Comparison of ENCODE assay signal across 8 cellular contexts in genomic region chrX:10106801-10107200, GRCh38. TPM values are rescaled to one million over a fixed set of nuclear protein-coding genes. Genes with fewer than 3 reads are reported as not detected.
DNase-seq lines count a peak whose midpoint lies in the region; ATAC-seq, FAIRE-seq and TF ChIP-seq lines count a peak whose summit lies in the region.

No MANE protein-coding gene starts in this region.

- TF ChIP-seq CTCF in GM10266 (IDR thresholded peaks at IDR 0.05; ENCODE audit: control insufficient read depth, insufficient read depth, low read depth, missing control alignments) (no peak), kidney (IDR thresholded peaks at IDR 0.05; ENCODE audit: borderline replicate concordance, extremely low read depth, insufficient read depth) (no peak), brain microvascular endothelial cell (IDR thresholded peaks at IDR 0.05; ENCODE audit: low read depth, low read length, missing control alignments) (no peak)

- no peak overlapping the region for H3K9ac ChIP-seq in kidney (ENCODE audit: low read length in 2 of 2)

- no peak overlapping the region for H3K4me3 ChIP-seq in kidney (ENCODE audit: low read length in 2 of 2)
- no peak overlapping the region for H3K4me3 ChIP-seq in brain microvascular endothelial cell (ENCODE audit: low read depth, low read length)

- H3K36me3 ChIP-seq in kidney (ENCODE audit: control insufficient read depth in 1 of 2, insufficient read depth in 2 of 2, low read length in 2 of 2): no peaks in the 10 kb centered on the region
- H3K36me3 ChIP-seq in brain microvascular endothelial cell (replicated peaks): peaks cover 2% of the 10 kb centered on the region

- H3K4me1 ChIP-seq in kidney (ENCODE audit: control insufficient read depth in 1 of 2, insufficient read depth in 1 of 2, low read depth in 1 of 2, low read length in 2 of 2): peaks cover 0 to 3% of the 10 kb centered on the region in 2 donors

- no peaks in the 10 kb centered on the region for H3K9me3 ChIP-seq in kidney (ENCODE audit: control insufficient read depth in 1 of 2, low read length in 2 of 2)

- H3K27ac ChIP-seq in kidney (ENCODE audit: low read depth in 2 of 2, low read length in 2 of 2) (no peak overlapping the region), brain microvascular endothelial cell (no peak overlapping the region)

- DNase-seq in GM10266 (ENCODE audit: extremely low spot score): peak; percentile 45
- peak in 3 of 5 donors; percentile 40 to 74 (median 47) for DNase-seq in T-helper 1 cell
- peak; percentile 22 for DNase-seq in iris pigment epithelial cell (ENCODE audit: low read depth)
- DNase-seq in kidney: no peak
- DNase-seq in Kasumi-1 (lab: John Stamatoyannopoulos, UW): no peak
- DNase-seq in brain microvascular endothelial cell: no peak
- DNase-seq in NCI-H1105 treated with DMSO at 0.1 percent for 48 hours (lab: John Stamatoyannopoulos, UW): no peak

- no peaks in the 10 kb centered on the region for H3K27me3 ChIP-seq in brain microvascular endothelial cell (replicated peaks)

- peak; percentile 54 for ATAC-seq in GM21786 (IDR thresholded peaks at IDR 0.05; ENCODE audit: unreplicated experiment)

- intact Hi-C loops in kidney (cut with DNase I): no loop called here

- no peak for FAIRE-seq in kidney (lab: Jason Lieb, UNC)

- in situ Hi-C loops in brain microvascular endothelial cell (cut with HindIII; ENCODE audit: low pct_ligation_motif_present, low sequenced_read_pairs): no loop called here

RNA-seq across cellular contexts. Expression of gene CLCN4, which starts 50.0 kb away (rescaled TPM):
- total RNA-seq in kidney: 7.3 TPM
- 2.4 TPM for polyA plus RNA-seq in kidney (ENCODE audit: insufficient read depth, low read depth, low replicate concordance)

Comparison
In these comparisons a context has a peak if more than half of its experiments do, and no peak if none do; other contexts are left out.
1. DNase-seq: peak in GM10266 (single experiment), T-helper 1 cell (3 of 5) and iris pigment epithelial cell (single experiment); none in kidney (single experiment), Kasumi-1 (0 of 2), brain microvascular endothelial cell (single experiment) and NCI-H1105 treated with DMSO at 0.1 percent for 48 hours (single experiment).